13 cellular contexts compared by ENCODE assay signal in genomic region chr17:75341784-75342183, GRCh38. TPM values are rescaled to one million over a fixed set of nuclear protein-coding genes. Genes with fewer than 3 reads are reported as not detected.
DNase-seq lines count a peak whose midpoint lies in the region; ATAC-seq and TF ChIP-seq lines count a peak whose summit lies in the region.
"Had no signal": no experiment of that assay in that cellular context is flagged by ENCODE, and none has a peak within 500 bp of the region (broad histone marks: within the 10 kb centered on the region; RNA-seq: fewer than 3 reads in every experiment).

No MANE protein-coding gene starts in this region.

- no peaks in the 10 kb centered on the region for H3K9me2 ChIP-seq in OCI-LY1 (ENCODE audit: low read depth, low read length)

- H2AFZ ChIP-seq in OCI-LY1 (ENCODE audit: low read length): no peak overlapping the region

- H3K27ac ChIP-seq in OCI-LY1 (ENCODE audit: low read depth, low read length, poor library complexity, severe bottlenecking): peak overlapping the region; percentile 99
- H3K27ac ChIP-seq in right cardiac atrium (ENCODE audit: low read length): no peak overlapping the region
- H3K27ac ChIP-seq: colonic mucosa had no signal

- peaks cover 5% of the 10 kb centered on the region; the same call in 1 of the 2 replicates for H3K36me3 ChIP-seq in OCI-LY1 (ENCODE audit: insufficient read depth, low read length)
- H3K36me3 ChIP-seq: colonic mucosa had no signal

- TF ChIP-seq CTCF in OCI-LY1 (IDR thresholded peaks at IDR 0.05; ENCODE audit: low read length): no peak

- no peak for DNase-seq in stimulated activated naive CD8-positive, alpha-beta T cell treated with anti-CD3 and anti-CD28 coated beads, Interleukin-15, Interleukin-2, amounts not matched to agents 100 U/mL and 50 U/mL, for 24 hours
- DNase-seq in cerebellum (ENCODE audit: low spot score) (peak; percentile 69), sciatic nerve (ENCODE audit: low spot score) (no peak), SK-N-DZ (ENCODE audit: low spot score) (no peak), right cardiac atrium (no peak)
- DNase-seq: amygdala; colonic mucosa; left cardiac atrium; NCI-H146; stimulated activated CD4-positive, alpha-beta T cell treated with anti-CD3 and anti-CD28 coated beads, Interleukin-2, amount 100 ng/mL, for 48 hours had no signal

- no peaks in the 10 kb centered on the region for H3K36me3 Mint-ChIP-seq in stimulated activated naive CD8-positive, alpha-beta T cell treated with anti-CD3 and anti-CD28 coated beads, Interleukin-15, Interleukin-2, amounts not matched to agents 100 ng/mL and 50 ng/mL, for 24 hours (ENCODE audit: low read depth)

- H3F3A ChIP-seq in OCI-LY1 (ENCODE audit: insufficient read depth, low read length): peaks cover 4% of the 10 kb centered on the region; the same call in 1 of the 2 replicates

- H3K27ac Mint-ChIP-seq in stimulated activated naive CD8-positive, alpha-beta T cell treated with anti-CD3 and anti-CD28 coated beads, Interleukin-15, Interleukin-2, amounts not matched to agents 100 ng/mL and 50 ng/mL, for 24 hours: peak overlapping the region; percentile 69

- peaks cover 92% of the 10 kb centered on the region for H3K4me1 Mint-ChIP-seq in stimulated activated naive CD8-positive, alpha-beta T cell treated with anti-CD3 and anti-CD28 coated beads, Interleukin-15, Interleukin-2, amounts not matched to agents 100 ng/mL and 50 ng/mL, for 24 hours (ENCODE audit: low read depth)

- no peaks in the 10 kb centered on the region for H4K20me1 ChIP-seq in OCI-LY1 (ENCODE audit: insufficient read depth, low read length)

- 81% methylated on average over 6 of the region's 6 CpGs for WGBS in right cardiac atrium

- no peak overlapping the region for H3K4me3 ChIP-seq in OCI-LY1 (ENCODE audit: low read depth, low read length, poor library complexity, severe bottlenecking)
- no peak overlapping the region for H3K4me3 ChIP-seq in right cardiac atrium (ENCODE audit: low read length)
- H3K4me3 ChIP-seq: colonic mucosa had no signal

- H3K4me1 ChIP-seq in OCI-LY1 (ENCODE audit: insufficient read depth, low read length, severe bottlenecking) (peaks cover 91% of the 10 kb centered on the region), right cardiac atrium (ENCODE audit: control insufficient read depth, insufficient read depth, low read length) (peaks cover 20% of the 10 kb centered on the region)
- H3K4me1 ChIP-seq: colonic mucosa had no signal

- ATAC-seq in stimulated activated naive CD8-positive, alpha-beta T cell treated with anti-CD3 and anti-CD28 coated beads, Interleukin-15, Interleukin-2, amounts not matched to agents 100 U/mL and 50 U/mL, for 24 hours: no peak
- ATAC-seq in sciatic nerve: no peak
- ATAC-seq in GM18907 (IDR thresholded peaks at IDR 0.05; ENCODE audit: unreplicated experiment): no peak
- no peak for ATAC-seq in right cardiac atrium
- ATAC-seq: left cardiac atrium had no signal

- H3K9ac ChIP-seq in OCI-LY1 (ENCODE audit: low read length): no peak overlapping the region

- no peaks in the 10 kb centered on the region for H3K9me3 Mint-ChIP-seq in stimulated activated naive CD8-positive, alpha-beta T cell treated with anti-CD3 and anti-CD28 coated beads, Interleukin-15, Interleukin-2, amounts not matched to agents 100 ng/mL and 50 ng/mL, for 24 hours

- intact Hi-C loops in sciatic nerve (cut with DNase I) (no loop called here), right cardiac atrium (cut with DNase I) (loop anchor here in 1 of 4 donors (10.0 kb wide), 1 partner anchor 53 kb away; no protein-coding TSS in a partner anchor)

- no peak overlapping the region; the same call in 1 of the 2 replicates for H3K4me2 ChIP-seq in OCI-LY1 (ENCODE audit: low read length)

- H3K79me2 ChIP-seq in OCI-LY1 (ENCODE audit: insufficient read depth, low read length): peaks cover 58% of the 10 kb centered on the region

- H3K9me3 ChIP-seq in OCI-LY1 (ENCODE audit: low read length) (no peaks in the 10 kb centered on the region), right cardiac atrium (ENCODE audit: control insufficient read depth, low read length) (no peaks in the 10 kb centered on the region)
- H3K9me3 ChIP-seq: colonic mucosa had no signal

- H3K4me3 Mint-ChIP-seq in stimulated activated naive CD8-positive, alpha-beta T cell treated with anti-CD3 and anti-CD28 coated beads, Interleukin-15, Interleukin-2, amounts not matched to agents 100 ng/mL and 50 ng/mL, for 24 hours: peak overlapping the region; percentile 27

- H3K27me3 Mint-ChIP-seq in stimulated activated naive CD8-positive, alpha-beta T cell treated with anti-CD3 and anti-CD28 coated beads, Interleukin-15, Interleukin-2, amounts not matched to agents 100 ng/mL and 50 ng/mL, for 24 hours: no peaks in the 10 kb centered on the region

- H3K27me3 ChIP-seq in OCI-LY1 (ENCODE audit: insufficient read depth, low read length) (no peaks in the 10 kb centered on the region), right cardiac atrium (ENCODE audit: control insufficient read depth, insufficient read depth) (no peaks in the 10 kb centered on the region)
- H3K27me3 ChIP-seq: colonic mucosa had no signal

RNA-seq across cellular contexts. Expression of gene SLC25A19, which starts 52.6 kb away (rescaled TPM):
- 5.6 TPM for total RNA-seq in cerebellum
- 22.5 TPM for total RNA-seq in sciatic nerve
- polyA plus RNA-seq in SK-N-DZ (2014; cell fraction: cytosol; rRNA removed): 30.2 and 36.1 TPM in 2 replicates
- 42.9 and 54.7 TPM in 2 replicates for polyA plus RNA-seq in SK-N-DZ (2014; cell fraction: nucleus; rRNA removed)
- 10 to 100 TPM in 2 of 4 donors, 1 to 10 TPM in 2; 8.4 to 23.5 (median 14.8) TPM for total RNA-seq in right cardiac atrium
- polyA plus RNA-seq in right cardiac atrium: 14.2 TPM
